35 cellular contexts compared by ENCODE assay signal in genomic region chr12:1864456-1864855, GRCh38. TPM values are rescaled to one million over a fixed set of nuclear protein-coding genes. Genes with fewer than 3 reads are reported as not detected.
"Had no signal": no experiment of that assay in that cellular context is flagged by ENCODE, and none has a peak within 500 bp of the region (broad histone marks: within the 10 kb centered on the region; RNA-seq: fewer than 3 reads in every experiment).

No MANE protein-coding gene starts in this region.

- H3K36me3 Mint-ChIP-seq: activated naive CD8-positive, alpha-beta T cell treated with anti-CD3 and anti-CD28 coated beads for 36 hours; immature natural killer cell; natural killer cell treated with Interleukin-12 subunit alpha and Interleukin-12 subunit beta and Interleukin-15 and Interleukin-18, amount 100 ng/mL, for 72 hours; type B pancreatic cell had no signal

- H3K4me3 Mint-ChIP-seq: activated CD4-positive, alpha-beta T cell treated with anti-CD3 and anti-CD28 coated beads, Interleukin-2, amount 10 ng/mL, durations not matched to agents 7 days and 5 days; activated CD8-positive, alpha-beta T cell treated with anti-CD3 and anti-CD28 coated beads, Interleukin-2, amount 10 ng/mL, durations not matched to agents 7 days and 5 days; activated naive CD8-positive, alpha-beta T cell treated with anti-CD3 and anti-CD28 coated beads for 36 hours; effector memory CD8-positive, alpha-beta T cell; immature natural killer cell; natural killer cell treated with Interleukin-12 subunit alpha and Interleukin-12 subunit beta and Interleukin-15 and Interleukin-18, amount 100 ng/mL, for 72 hours; type B pancreatic cell had no signal

- H3K27ac ChIP-seq: adrenal gland, body of pancreas, heart left ventricle, skin epidermis, vagina had no signal

- H3K9me3 Mint-ChIP-seq: activated CD4-positive, alpha-beta T cell treated with anti-CD3 and anti-CD28 coated beads, Interleukin-2, amount 10 ng/mL, durations not matched to agents 7 days and 5 days; activated naive CD8-positive, alpha-beta T cell treated with anti-CD3 and anti-CD28 coated beads for 36 hours; activated T-helper 2 cell treated with anti-CD3 and anti-CD28 coated beads, Interferon-gamma antibody, Interleukin-2, Interleukin-4, amounts not matched to agents 10 μg/mL and 5 μg/mL and 100 μg/mL, durations not matched to agents 14 hours and 24 hours and 36 hours; effector memory CD8-positive, alpha-beta T cell; natural killer cell treated with Interleukin-12 subunit alpha and Interleukin-12 subunit beta and Interleukin-15 and Interleukin-18, amount 100 ng/mL, for 72 hours; type B pancreatic cell had no signal

- FAIRE-seq: endothelial cell of umbilical vein had no signal

- H3K4me1 ChIP-seq: adrenal gland, body of pancreas, heart left ventricle, vagina had no signal

- DNase-seq: activated CD4-positive, alpha-beta T cell treated with anti-CD3 and anti-CD28 coated beads for 1 hour; activated CD4-positive, alpha-beta T cell treated with anti-CD3 and anti-CD28 coated beads, Interleukin-2, amount 10 ng/mL, durations not matched to agents 7 days and 5 days; activated CD8-positive, alpha-beta T cell treated with anti-CD3 and anti-CD28 coated beads, Interleukin-2, amount 10 ng/mL, durations not matched to agents 7 days and 5 days; activated naive CD4-positive, alpha-beta T cell treated with Interleukin-2 at 50 U/mL for 16 hours; activated naive CD8-positive, alpha-beta T cell treated with anti-CD3 and anti-CD28 coated beads for 36 hours; aorta; body of pancreas; cortex of kidney; effector memory CD8-positive, alpha-beta T cell; heart left ventricle; hypothalamus; immature natural killer cell; mucosa of descending colon; stimulated activated CD4-positive, alpha-beta T cell treated with anti-CD3 and anti-CD28 coated beads, Interleukin-12 subunit alpha, Interleukin-12 subunit beta, amount 100 ng/mL, for 4 hours; stimulated activated CD4-positive, alpha-beta T cell treated with anti-CD3 and anti-CD28 coated beads, Interleukin-4, amount 100 ng/mL, for 1 hour; stimulated activated naive CD8-positive, alpha-beta T cell treated with anti-CD3 and anti-CD28 coated beads, Interleukin-15, Interleukin-2, amounts not matched to agents 100 U/mL and 50 U/mL, for 24 hours; T-helper 2 cell had no signal

- H3K9me3 ChIP-seq: adrenal gland, body of pancreas, mucosa of descending colon, vagina had no signal

- H3K4me1 Mint-ChIP-seq: activated CD4-positive, alpha-beta T cell treated with anti-CD3 and anti-CD28 coated beads, Interleukin-2, amount 10 ng/mL, durations not matched to agents 7 days and 5 days; activated naive CD8-positive, alpha-beta T cell treated with anti-CD3 and anti-CD28 coated beads for 36 hours; immature natural killer cell had no signal

- H3K27ac Mint-ChIP-seq: activated CD4-positive, alpha-beta T cell treated with anti-CD3 and anti-CD28 coated beads, Interleukin-2, amount 10 ng/mL, durations not matched to agents 7 days and 5 days; activated CD8-positive, alpha-beta T cell treated with anti-CD3 and anti-CD28 coated beads, Interleukin-2, amount 10 ng/mL, durations not matched to agents 7 days and 5 days; activated naive CD8-positive, alpha-beta T cell treated with anti-CD3 and anti-CD28 coated beads for 36 hours; activated T-helper 2 cell treated with anti-CD3 and anti-CD28 coated beads, Interferon-gamma antibody, Interleukin-2, Interleukin-4, amounts not matched to agents 10 μg/mL and 5 μg/mL and 100 μg/mL, durations not matched to agents 14 hours and 24 hours and 36 hours; immature natural killer cell; natural killer cell treated with Interleukin-12 subunit alpha and Interleukin-12 subunit beta and Interleukin-15 and Interleukin-18, amount 100 ng/mL, for 72 hours; progenitor cell of endocrine pancreas; type B pancreatic cell had no signal

- H3K27me3 ChIP-seq: vagina had no signal

- H3K4me3 ChIP-seq: adrenal gland, body of pancreas, heart left ventricle, mucosa of descending colon, skin epidermis, vagina had no signal

- H3K36me3 ChIP-seq: adrenal gland, heart left ventricle, vagina had no signal

RNA-seq across cellular contexts. Expression of gene LRTM2, which starts 44.1 kb away (rescaled TPM):
- total RNA-seq: activated CD4-positive, alpha-beta T cell treated with anti-CD3 and anti-CD28 coated beads, Interleukin-2, amount 10 ng/mL, durations not matched to agents 7 days and 5 days; activated CD8-positive, alpha-beta T cell treated with anti-CD3 and anti-CD28 coated beads, Interleukin-2, amount 10 ng/mL, durations not matched to agents 7 days and 5 days; activated naive CD8-positive, alpha-beta T cell treated with anti-CD3 and anti-CD28 coated beads for 36 hours; adrenal gland; aorta; body of pancreas; cardiac septum; endothelial cell of umbilical vein; fibroblast of lung; fibroblast of villous mesenchyme; heart left ventricle; kidney epithelial cell; lung microvascular endothelial cell; mesenteric fat pad; mucosa of descending colon; natural killer cell treated with Interleukin-12 subunit alpha and Interleukin-12 subunit beta and Interleukin-15 and Interleukin-18, amount 100 ng/mL, for 72 hours; osteoblast; renal cortical epithelial cell; sciatic nerve; subcutaneous adipose tissue; vagina had no signal

RNA-seq across cellular contexts. Expression of gene CACNA2D4, which starts 54.0 kb away (rescaled TPM):
- total RNA-seq: lung microvascular endothelial cell had no signal
